In the genomic region with DNA sequence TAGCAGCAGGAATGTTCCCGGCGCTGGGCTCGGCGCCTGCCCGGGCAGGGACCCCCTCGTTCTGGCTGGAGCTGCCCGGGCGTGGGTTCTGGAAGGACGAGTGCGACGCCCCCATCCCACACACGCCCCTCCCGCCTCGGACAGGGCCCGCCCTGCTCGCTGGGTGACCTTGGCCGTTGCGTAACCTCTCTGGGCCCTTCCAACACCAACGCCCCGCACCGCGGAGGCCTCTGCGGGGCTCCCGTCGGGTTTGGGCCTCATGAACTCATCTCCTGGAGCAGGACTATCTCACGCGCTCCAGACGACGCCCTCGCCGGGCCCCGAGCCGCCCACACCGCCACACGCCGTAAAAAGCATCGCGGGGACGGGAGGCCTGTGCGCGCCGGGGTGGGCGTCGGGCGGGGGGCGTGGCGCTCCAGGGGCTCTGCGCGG, we compare ENCODE assay signal across 13 cellular contexts. TPM values are rescaled to one million over a fixed set of nuclear protein-coding genes. Genes with fewer than 3 reads are reported as not detected.
A peak's percentile ranks its signal among the peaks of the same experiment; 100 is the strongest.
DNase-seq lines count a peak whose midpoint lies in the region; ATAC-seq and TF ChIP-seq lines count a peak whose summit lies in the region.
"Had no signal": no experiment of that assay in that cellular context is flagged by ENCODE, and none has a peak within 500 bp of the region (broad histone marks: within the 10 kb centered on the region; RNA-seq: fewer than 3 reads in every experiment).

No MANE protein-coding gene starts in this region.

- H3K9me3 Mint-ChIP-seq in nephron progenitor cell = peaks cover 12% of the 10 kb centered on the region
- H3K9me3 Mint-ChIP-seq in stimulated activated naive CD8-positive, alpha-beta T cell treated with anti-CD3 and anti-CD28 coated beads, Interleukin-15, amount 100 ng/mL, for 72 hours = peaks cover 7 to 10% of the 10 kb centered on the region in 2 donors

- TF ChIP-seq EP300 in Ishikawa (IDR thresholded peaks at IDR 0.05; ENCODE audit: borderline replicate concordance) = no peak

- no peak overlapping the region for H3K27ac Mint-ChIP-seq in nephron progenitor cell
- H3K27ac Mint-ChIP-seq in stimulated activated naive CD8-positive, alpha-beta T cell treated with anti-CD3 and anti-CD28 coated beads, Interleukin-15, amount 100 ng/mL, for 72 hours = no peak overlapping the region
- H3K27ac Mint-ChIP-seq: activated naive CD4-positive, alpha-beta T cell treated with anti-CD3 and anti-CD28 coated beads, Interleukin-2, amount 50 U/mL, for 24 hours had no signal

- no peak for TF ChIP-seq POLR2A in erythroblast (IDR thresholded peaks at IDR 0.05; ENCODE audit: low read length)
- no peak for TF ChIP-seq POLR2A in lower leg skin (IDR thresholded peaks at IDR 0.05)

- peak; percentile 31 to 34 for DNase-seq in erythroblast (lab: John Stamatoyannopoulos, UW)
- DNase-seq in lower leg skin (ENCODE audit: low spot score in 2 of 2) = peak; percentile 32 to 93
- DNase-seq in SHP77 treated with DMSO at 0.1 percent for 48 hours (lab: John Stamatoyannopoulos, UW) = no peak
- no peak for DNase-seq in nephron progenitor cell
- DNase-seq in stimulated activated naive CD8-positive, alpha-beta T cell treated with anti-CD3 and anti-CD28 coated beads, Interleukin-15, amount 100 ng/mL, for 72 hours = no peak
- DNase-seq: DMS53, NCI-H1417 had no signal

- TF ChIP-seq RAD21 in Ishikawa (IDR thresholded peaks at IDR 0.05; ENCODE audit: low read depth) = no peak

- TF ChIP-seq CTCF in lower leg skin (IDR thresholded peaks at IDR 0.05) = no peak
- TF ChIP-seq CTCF in nephron progenitor cell (IDR thresholded peaks at IDR 0.05) = no peak

- 43 to 48% methylated on average over 27 to 35 of the region's 49 CpGs for WGBS in lower leg skin, 2 donors

- no peak overlapping the region for H3K4me3 Mint-ChIP-seq in nephron progenitor cell
- H3K4me3 Mint-ChIP-seq in stimulated activated naive CD8-positive, alpha-beta T cell treated with anti-CD3 and anti-CD28 coated beads, Interleukin-15, amount 100 ng/mL, for 72 hours = no peak overlapping the region
- H3K4me3 Mint-ChIP-seq: activated naive CD4-positive, alpha-beta T cell treated with anti-CD3 and anti-CD28 coated beads, Interleukin-2, amount 50 U/mL, for 24 hours had no signal

- H3K36me3 Mint-ChIP-seq in nephron progenitor cell (ENCODE audit: low read depth) = peaks cover 16% of the 10 kb centered on the region

- H3K27me3 Mint-ChIP-seq in nephron progenitor cell (ENCODE audit: low read depth, poor library complexity) = no peaks in the 10 kb centered on the region
- H3K27me3 Mint-ChIP-seq in stimulated activated naive CD8-positive, alpha-beta T cell treated with anti-CD3 and anti-CD28 coated beads, Interleukin-15, amount 100 ng/mL, for 72 hours = peaks cover 66% of the 10 kb centered on the region

- intact Hi-C loops in lower leg skin (cut with DNase I; ENCODE audit: low total_unique reads) = no loop called here

- peak overlapping the region; percentile 72 for H3K27ac ChIP-seq in temporal lobe (ENCODE audit: low read depth, low read length)

- ATAC-seq in stimulated activated naive CD8-positive, alpha-beta T cell treated with anti-CD3 and anti-CD28 coated beads, Interleukin-15, amount 100 ng/mL, for 72 hours = no peak
- no peak for ATAC-seq in HG03135 (IDR thresholded peaks at IDR 0.05; ENCODE audit: unreplicated experiment)

- no peak overlapping the region for H3K4me3 ChIP-seq in lower leg skin (ENCODE audit: low read depth, poor library complexity, severe bottlenecking)

- peaks cover 33% of the 10 kb centered on the region for H3K4me1 Mint-ChIP-seq in nephron progenitor cell
- no peaks in the 10 kb centered on the region for H3K4me1 Mint-ChIP-seq in stimulated activated naive CD8-positive, alpha-beta T cell treated with anti-CD3 and anti-CD28 coated beads, Interleukin-15, amount 100 ng/mL, for 72 hours
- H3K4me1 Mint-ChIP-seq: activated naive CD4-positive, alpha-beta T cell treated with anti-CD3 and anti-CD28 coated beads, Interleukin-2, amount 50 U/mL, for 24 hours had no signal

TF ChIP-seq in Ishikawa, 13 proteins besides CTCF, POLR2A, EP300 and RAD21:
- TF ChIP-seq TCF12 (IDR thresholded peaks at IDR 0.05; ENCODE audit: low read depth) (no peak), CEBPB (IDR thresholded peaks at IDR 0.05) (peak; percentile 88), ZBTB7A (IDR thresholded peaks at IDR 0.05; ENCODE audit: low read depth) (no peak; the same call in 1 of the 2 replicates)
TF ChIP-seq in Ishikawa: peak in this region for 1.

RNA-seq across cellular contexts. Expression of a gene that starts 10.4 kb away (rescaled TPM):
- 10 to 100 TPM; 25.1 to 92.3 (median 41.9) TPM for total RNA-seq in lower leg skin
- total RNA-seq in temporal lobe = 84.1 TPM
- total RNA-seq: RPMI7951 had no signal

RNA-seq across cellular contexts. Expression of a gene that starts 23.8 kb away (rescaled TPM):
- under 1 TPM in 1 of 4 donors, not detected in 3; 0.32 TPM for total RNA-seq in lower leg skin
- total RNA-seq in temporal lobe = not detected
- total RNA-seq: epithelial cell of proximal tubule, RPMI7951 had no signal

RNA-seq across cellular contexts. Expression of a gene that starts 31.8 kb away (rescaled TPM):
- total RNA-seq in lower leg skin (1 to 10 TPM in 2 of 4 donors, under 1 TPM in 2; 0.08 to 2.8 (median 0.92) TPM), temporal lobe (under 0.01 TPM)
- total RNA-seq: RPMI7951 had no signal

RNA-seq across cellular contexts. Expression of a gene that starts 42.9 kb away (rescaled TPM):
- 10 to 100 TPM; 14.4 to 51.6 (median 43.5) TPM for total RNA-seq in lower leg skin
- total RNA-seq in temporal lobe = 4.9 TPM

RNA-seq across cellular contexts. Expression of a gene that starts 56.1 kb away (rescaled TPM):
- 100 to 1,000 TPM in 3 of 4 donors, 10 to 100 TPM in 1; 96.6 to 156 (median 126) TPM for total RNA-seq in lower leg skin
- total RNA-seq in temporal lobe = 11.8 TPM

Comparison
In these comparisons a context has a peak if more than half of its experiments do, and no peak if none do; other contexts are left out.
1. DNase-seq: peak in erythroblast (2 of 2) and lower leg skin (2 of 2); none in SHP77 treated with DMSO at 0.1 percent for 48 hours (single experiment), nephron progenitor cell (single experiment) and stimulated activated naive CD8-positive, alpha-beta T cell treated with anti-CD3 and anti-CD28 coated beads, Interleukin-15, amount 100 ng/mL, for 72 hours (0 of 2).